Comparison of ENCODE assay signal across 23 cellular contexts in genomic region chr3:10392906-10393461, GRCh38.
DNase-seq lines count a peak whose midpoint lies in the region; ATAC-seq, FAIRE-seq and TF ChIP-seq lines count a peak whose summit lies in the region.
"Had no signal": no experiment of that assay in that cellular context is flagged by ENCODE, and none has a peak within 500 bp of the region (broad histone marks: within the 10 kb centered on the region; RNA-seq: fewer than 3 reads in every experiment).

No MANE protein-coding gene starts in this region.

- no peak overlapping the region for H3K23ac ChIP-seq in H1 (ENCODE audit: insufficient read length)

- peak overlapping the region in 5 of 11 experiments; percentile 2 to 23 (median 4); a peak in 2 of 22 replicates for H3K9ac ChIP-seq in BLaER1 treated with 17β-estradiol and CSF1 and Interleukin-3, amounts not matched to agents 10 nM and 100 nM
- no peak overlapping the region for H3K9ac ChIP-seq in H1 (replicated peaks in 1 of 4; ENCODE audit: extremely low read depth in 1 of 4, low read depth in 3 of 4, low read length in 3 of 4)
- H3K9ac ChIP-seq: GM23248, KMS-11 had no signal

- H3K36me3 Mint-ChIP-seq in T-cell: no peaks in the 10 kb centered on the region
- H3K36me3 Mint-ChIP-seq: CD8-positive, alpha-beta T cell had no signal

- H4K20me1 ChIP-seq in BLaER1 treated with 17β-estradiol and CSF1 and Interleukin-3, amounts not matched to agents 10 nM and 100 nM: peaks cover 0 to 1% (median 0%) of the 10 kb centered on the region in 11 experiments; a peak in 1 of 22 replicates
- no peaks in the 10 kb centered on the region for H4K20me1 ChIP-seq in H1 (replicated peaks in 1 of 2; ENCODE audit: control insufficient read depth in 1 of 2, insufficient read depth in 2 of 2, low read length in 2 of 2)

- H2BK120ac ChIP-seq in H1 (replicated peaks; ENCODE audit: low read depth, low read length): no peak overlapping the region

- no peak overlapping the region for H2AK5ac ChIP-seq in H1 (ENCODE audit: low read depth, low read length)

- no peaks in the 10 kb centered on the region for H3K27me3 ChIP-seq in BLaER1 treated with 17β-estradiol and CSF1 and Interleukin-3, amounts not matched to agents 10 nM and 100 nM
- H3K27me3 ChIP-seq in H1 (replicated peaks in 1 of 4; ENCODE audit: control insufficient read depth in 3 of 4, extremely low read depth in 1 of 4, insufficient read depth in 3 of 4, low read length in 3 of 4): no peaks in the 10 kb centered on the region; a peak in 1 of 7 replicates
- H3K27me3 ChIP-seq: SJSA1 had no signal

- peak overlapping the region; percentile 16 to 98 (median 91) for H3K4me2 ChIP-seq in BLaER1 treated with 17β-estradiol and CSF1 and Interleukin-3, amounts not matched to agents 10 nM and 100 nM
- H3K4me2 ChIP-seq in H1 (ENCODE audit: insufficient read depth in 1 of 2, low read depth in 2 of 2, low read length in 2 of 2): no peak overlapping the region
- H3K4me2 ChIP-seq: KMS-11 had no signal

- CTCF ChIA-PET in T-cell (lab: Charles Lee): interaction anchor here in 1 of 2 donors (0.6 kb wide), 1 partner anchor 36 kb away, joined by 3 read pairs; no protein-coding TSS in a partner anchor
- CTCF ChIA-PET in H1 (lab: Charles Lee; ENCODE audit: partially characterized antibody): interaction anchor here (0.7 to 2.9 kb wide), 11 partner anchors 7 to 262 kb away, joined by 3 to 17 read pairs (median 5); no protein-coding TSS in a partner anchor

- 0 out of 2 replicates have a peak overlapping the region, but pooled peaks have one; percentile 42 for H3K18ac ChIP-seq in H1 (ENCODE audit: extremely low read depth, low read length)

- no peak overlapping the region for H4K8ac ChIP-seq in H1 (ENCODE audit: extremely low read depth, insufficient read depth, low read length)

- TF ChIP-seq EP300 in H1 (IDR thresholded peaks at IDR 0.05; ENCODE audit: borderline replicate concordance in 1 of 2, low read depth in 2 of 2, low read length in 2 of 2): no peak

- no peak for ATAC-seq in T-cell (replicated peaks in 1 of 4)
- ATAC-seq: CD8-positive, alpha-beta T cell had no signal

- peak overlapping the region in 8 of 11 experiments; percentile 0 to 80 (median 78); a peak in 13 of 22 replicates for H3K27ac ChIP-seq in BLaER1 treated with 17β-estradiol and CSF1 and Interleukin-3, amounts not matched to agents 10 nM and 100 nM
- H3K27ac ChIP-seq in H1 (ENCODE audit: low read depth, low read length): no peak overlapping the region
- H3K27ac ChIP-seq: GM23248, KMS-11, SJSA1 had no signal

- no peak for TF ChIP-seq RAD21 in H1 (IDR thresholded peaks at IDR 0.05 in 1 of 2, conservative IDR thresholded peaks at IDR 0.05 in 1 of 2; ENCODE audit: low read depth in 2 of 2, low read length in 2 of 2)

- no peaks in the 10 kb centered on the region for H3K79me1 ChIP-seq in H1 (ENCODE audit: low read depth, low read length)

- H3K4me1 Mint-ChIP-seq in T-cell: peaks cover 62 to 86% (median 63%) of the 10 kb centered on the region in 3 donors

- H4K91ac ChIP-seq in H1 (replicated peaks; ENCODE audit: insufficient read length, low read length): peak overlapping the region; percentile 78

- 0 out of 2 replicates have a peak overlapping the region, but pooled peaks have one; percentile 30 for H2BK5ac ChIP-seq in H1 (ENCODE audit: low read depth, low read length)

- intact Hi-C loops in posterior vena cava (cut with DNase I): no loop called here

- peaks cover 0 to 3% of the 10 kb centered on the region in 2 donors for H3K27me3 Mint-ChIP-seq in T-cell

- DNase-seq in T-cell: no peak
- no peak for DNase-seq in H1 (ENCODE audit: low read depth in 1 of 2, low spot score in 2 of 2)
- DNase-seq in posterior vena cava (ENCODE audit: low spot score): peak; percentile 67
- DNase-seq in MV-4-11 (lab: John Stamatoyannopoulos, UW): no peak
- no peak for DNase-seq in A172 (ENCODE audit: low spot score)
- DNase-seq in retina: no peak
- DNase-seq in hippocampal formation (lab: John Stamatoyannopoulos, UW): no peak
- DNase-seq: CD8-positive, alpha-beta T cell; DMS153; GM23248; HCEC 1CT; NCI-H1105 treated with DMSO at 0.1 percent for 48 hours; NCI-H2029 treated with DMSO at 0.1 percent for 48 hours; NCI-H2171; NCI-H345; NCI-H524 treated with DMSO at 0.1 percent for 48 hours; OCI-M1 had no signal

- H2BK12ac ChIP-seq in H1 (ENCODE audit: low read depth, low read length): peak overlapping the region; percentile 44; the same call in 1 of the 2 replicates

- no peak for TF ChIP-seq POLR2A in H1 (IDR thresholded peaks at IDR 0.05; ENCODE audit: control extremely low read depth in 1 of 2, low read depth in 2 of 2, low read length in 2 of 2)

- H3K79me2 ChIP-seq in H1 (ENCODE audit: control insufficient read depth in 1 of 2, insufficient read depth in 2 of 2, low read length in 2 of 2): no peaks in the 10 kb centered on the region

- H3K36me3 ChIP-seq in BLaER1 treated with 17β-estradiol and CSF1 and Interleukin-3, amounts not matched to agents 10 nM and 100 nM: peaks cover 0 to 13% (median 0%) of the 10 kb centered on the region in 11 experiments; a peak in 3 of 22 replicates
- no peaks in the 10 kb centered on the region for H3K36me3 ChIP-seq in H1 (ENCODE audit: control insufficient read depth in 2 of 4, insufficient read depth in 4 of 4, low read length in 3 of 4)
- H3K36me3 ChIP-seq: SJSA1 had no signal

- no peaks in the 10 kb centered on the region for H3K9me3 Mint-ChIP-seq in T-cell

- H3K14ac ChIP-seq in H1 (ENCODE audit: insufficient read length): no peak overlapping the region

- no peak overlapping the region for H4K5ac ChIP-seq in H1 (ENCODE audit: insufficient read length, low read depth, low read length)

- peaks cover 57 to 99% (median 93%) of the 10 kb centered on the region in 10 experiments for H3K4me1 ChIP-seq in BLaER1 treated with 17β-estradiol and CSF1 and Interleukin-3, amounts not matched to agents 10 nM and 100 nM
- peaks cover 6 to 22% (median 14%) of the 10 kb centered on the region in 4 experiments for H3K4me1 ChIP-seq in H1 (replicated peaks in 1 of 4; ENCODE audit: control insufficient read depth in 3 of 4, insufficient read depth in 4 of 4, low read length in 3 of 4)
- H3K4me1 ChIP-seq: SJSA1 had no signal

- H3K9me3 ChIP-seq in BLaER1 treated with 17β-estradiol and CSF1 and Interleukin-3, amounts not matched to agents 10 nM and 100 nM (replicated peaks in 1 of 11): no peaks in the 10 kb centered on the region
- peaks cover 14 to 15% of the 10 kb centered on the region in 2 experiments for H3K9me3 ChIP-seq in H1 (ENCODE audit: insufficient read depth in 2 of 2, low read depth in 1 of 2, low read length in 1 of 2)
- H3K9me3 ChIP-seq: SJSA1 had no signal

- H3K4me3 Mint-ChIP-seq in T-cell: peak overlapping the region in 1 of 3 donors; percentile 13
- H3K4me3 Mint-ChIP-seq: CD8-positive, alpha-beta T cell had no signal

- H2AFZ ChIP-seq in H1 (ENCODE audit: low read length): no peak overlapping the region
- H2AFZ ChIP-seq: GM23248 had no signal

- no peak overlapping the region for H3K4ac ChIP-seq in H1 (replicated peaks; ENCODE audit: insufficient read length, low read depth, low read length)

- H3K4me3 ChIP-seq in BLaER1 treated with 17β-estradiol and CSF1 and Interleukin-3, amounts not matched to agents 10 nM and 100 nM: no peak overlapping the region
- no peak overlapping the region for H3K4me3 ChIP-seq in H1 (ENCODE audit: extremely low read depth in 1 of 4, insufficient read depth in 2 of 4, low read depth in 3 of 4, low read length in 4 of 4)
- H3K4me3 ChIP-seq: GM23248, SJSA1 had no signal

- 90% methylated on average over 12 of the region's 15 CpGs; no CpG with 5 or more reads in 1 of the 2 experiments for WGBS in H1 (ENCODE audit: extremely low coverage in 1 of 2, insufficient coverage in 1 of 2, insufficient read length in 1 of 2, insufficient replicate concordance in 2 of 2, low coverage in 1 of 2, low lambda C conversion rate in 2 of 2, missing lambda C conversion rate in 1 of 2), 2 experiments

- H2BK15ac ChIP-seq in H1 (ENCODE audit: low read length): no peak overlapping the region; the same call in 1 of the 2 replicates

- POLR2A ChIA-PET in T-cell (lab: Charles Lee): no interaction called here
- POLR2A ChIA-PET in H1 (lab: Charles Lee; ENCODE audit: partially characterized antibody): no interaction called here

- peak overlapping the region; percentile 29 to 76 for H3K27ac Mint-ChIP-seq in T-cell
- H3K27ac Mint-ChIP-seq: CD8-positive, alpha-beta T cell had no signal

- H3K56ac ChIP-seq in H1 (replicated peaks; ENCODE audit: insufficient read length, low read depth, low read length): no peak overlapping the region

- no peak overlapping the region for H2BK20ac ChIP-seq in H1 (ENCODE audit: low read length)

- TF ChIP-seq CTCF in H1 (IDR thresholded peaks at IDR 0.05; ENCODE audit: control extremely low read depth in 1 of 3, insufficient read depth in 1 of 3, low read depth in 1 of 3, low read length in 3 of 3): no peak

- no peaks in the 10 kb centered on the region for H3K23me2 ChIP-seq in H1 (ENCODE audit: low read depth, low read length)

- FAIRE-seq in H1 (lab: Jason Lieb, UNC): no peak
- FAIRE-seq: GM12891, HepG2, RCC 7860 had no signal

TF ChIP-seq in H1, 55 proteins besides CTCF, POLR2A, EP300 and RAD21:
- TF ChIP-seq RXRA (IDR thresholded peaks at IDR 0.05; ENCODE audit: insufficient read depth, low read depth, low read length): no peak
- no peak for TF ChIP-seq SIX5 (IDR thresholded peaks at IDR 0.05; ENCODE audit: low read depth, low read length)
- no peak for TF ChIP-seq RNF2 (IDR thresholded peaks at IDR 0.05; ENCODE audit: borderline replicate concordance, low read depth, low read length, missing control alignments, poor library complexity, severe bottlenecking)
- no peak for TF ChIP-seq BRCA1 (IDR thresholded peaks at IDR 0.05; ENCODE audit: low read depth, low read length)
- TF ChIP-seq EZH2 (IDR thresholded peaks at IDR 0.05; ENCODE audit: low read depth, low read length, severe bottlenecking): no peak
- TF ChIP-seq HDAC6 (IDR thresholded peaks at IDR 0.05; ENCODE audit: low read depth, low read length): no peak
- no peak for TF ChIP-seq PHF8 (conservative IDR thresholded peaks at IDR 0.05; ENCODE audit: low read depth, low read length)
- TF ChIP-seq EGR1 (IDR thresholded peaks at IDR 0.05; ENCODE audit: borderline replicate concordance, low read depth, low read length): no peak
- TF ChIP-seq NANOG (IDR thresholded peaks at IDR 0.05; ENCODE audit: insufficient read depth, low read depth, low read length, poor library complexity, severe bottlenecking): no peak
- TF ChIP-seq ATF2 (IDR thresholded peaks at IDR 0.05; ENCODE audit: low read length): no peak

Comparison
In these comparisons a context has a peak if more than half of its experiments do, and no peak if none do; other contexts are left out.
1. H3K4me2 ChIP-seq: peak in BLaER1 treated with 17β-estradiol and CSF1 and Interleukin-3, amounts not matched to agents 10 nM and 100 nM (11 of 11); none in H1 (0 of 2).